ENCODE assay signal across 17 cellular contexts in the genomic region with DNA sequence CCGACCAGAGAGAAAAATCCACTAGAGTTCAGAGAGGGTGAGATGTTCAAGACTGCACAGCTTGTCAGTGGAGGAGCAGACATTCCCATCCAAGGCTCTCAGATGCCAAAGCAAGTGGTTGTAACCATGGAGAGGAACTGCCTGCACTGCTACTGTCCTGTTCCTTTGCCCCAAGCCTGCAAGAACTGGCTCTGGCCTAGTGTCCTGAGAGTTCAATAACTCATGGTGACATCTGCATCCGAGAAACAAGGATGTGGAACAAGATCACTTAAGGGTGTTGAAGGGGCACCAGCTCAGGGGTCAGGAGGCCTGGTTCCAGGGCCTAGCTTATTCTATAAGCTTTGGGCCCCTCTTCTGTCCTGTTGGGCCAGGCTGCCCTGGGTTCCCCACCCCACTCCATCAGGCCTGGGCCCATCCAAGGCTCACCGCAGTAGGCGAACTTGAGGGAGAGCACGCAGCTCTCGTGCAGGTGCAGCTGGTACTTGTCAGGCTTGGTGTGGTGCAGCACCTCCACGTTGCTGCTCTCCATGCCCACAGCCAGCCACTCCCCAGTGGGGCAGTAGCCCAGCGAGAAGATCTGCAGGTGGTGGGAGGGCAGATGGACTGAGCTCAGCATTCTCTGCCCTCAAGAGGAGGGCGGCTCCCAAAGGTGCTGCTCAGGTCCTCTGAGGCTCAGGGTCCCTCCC. TPM values are rescaled to one million over a fixed set of nuclear protein-coding genes. Genes with fewer than 3 reads are reported as not detected.
A peak's percentile ranks its signal among the peaks of the same experiment; 100 is the strongest.
DNase-seq lines count a peak whose midpoint lies in the region; ATAC-seq and TF ChIP-seq lines count a peak whose summit lies in the region.
"Had no signal": no experiment of that assay in that cellular context is flagged by ENCODE, and none has a peak within 500 bp of the region (broad histone marks: within the 10 kb centered on the region; RNA-seq: fewer than 3 reads in every experiment).

No MANE protein-coding gene starts in this region.

- H3K27ac ChIP-seq in HEK293 (ENCODE audit: extremely low read depth, low read depth, low read length) (no peak overlapping the region), spleen (peak overlapping the region in 1 of 8 donors; percentile 22)
- H3K27ac ChIP-seq in naive thymus-derived CD4-positive, alpha-beta T cell (ENCODE audit: low read depth, low read length) = no peak overlapping the region
- H3K27ac ChIP-seq: 22Rv1, SJCRH30 had no signal

- TF ChIP-seq CTCF in HEK293 (tag by site-specific recombination; IDR thresholded peaks at IDR 0.05) = no peak
- no peak for TF ChIP-seq CTCF in spleen (IDR thresholded peaks at IDR 0.05 in 8 of 11, conservative IDR thresholded peaks at IDR 0.05 in 3 of 11)

- intact Hi-C loops in spleen (cut with DNase I; ENCODE audit: low total_unique reads) = no loop called here
- intact Hi-C loops in naive thymus-derived CD4-positive, alpha-beta T cell (cut with micrococcal nuclease) = no loop called here

- no peak for TF ChIP-seq POLR2A in spleen (IDR thresholded peaks at IDR 0.05)

- CTCF ChIA-PET in HEK293 (lab: Yijun Ruan, JAX) = interaction anchor here (0.7 to 1.3 kb wide), 2 partner anchors 16 to 436 kb away, joined by 3 read pairs; no protein-coding TSS in a partner anchor
- CTCF ChIA-PET in naive thymus-derived CD4-positive, alpha-beta T cell (lab: Charles Lee) = no interaction called here

- peaks cover 0 to 4% (median 0%) of the 10 kb centered on the region in 7 donors for H3K4me1 Mint-ChIP-seq in naive thymus-derived CD4-positive, alpha-beta T cell

- H3K4me3 ChIP-seq in HEK293 (ENCODE audit: low read depth, low read length) = no peak overlapping the region
- H3K4me3 ChIP-seq in spleen = no peak overlapping the region
- no peak overlapping the region for H3K4me3 ChIP-seq in naive thymus-derived CD4-positive, alpha-beta T cell (ENCODE audit: low read length)
- H3K4me3 ChIP-seq: SJCRH30 had no signal

- ATAC-seq in activated CD4-positive, CD25-positive, alpha-beta regulatory T cell treated with anti-CD3 and anti-CD28 coated beads, Interleukin-2, amount 50 U/mL, for 24 hours = no peak
- no peak for ATAC-seq in HG03460 (IDR thresholded peaks at IDR 0.05; ENCODE audit: unreplicated experiment)
- ATAC-seq in naive thymus-derived CD4-positive, alpha-beta T cell = no peak

- no peaks in the 10 kb centered on the region for H3K27me3 Mint-ChIP-seq in naive thymus-derived CD4-positive, alpha-beta T cell

- no peaks in the 10 kb centered on the region for H3K9me3 Mint-ChIP-seq in naive thymus-derived CD4-positive, alpha-beta T cell

- no peaks in the 10 kb centered on the region for H3K9me3 ChIP-seq in HEK293 (ENCODE audit: control insufficient read depth, insufficient read depth, low read depth, low read length)
- no peaks in the 10 kb centered on the region for H3K9me3 ChIP-seq in spleen
- no peaks in the 10 kb centered on the region for H3K9me3 ChIP-seq in naive thymus-derived CD4-positive, alpha-beta T cell (ENCODE audit: control insufficient read depth in 2 of 3, low read length in 3 of 3)
- H3K9me3 ChIP-seq: SJCRH30 had no signal

- POLR2A ChIA-PET in HEK293 (lab: Yijun Ruan, JAX) = no interaction called here
- POLR2A ChIA-PET in naive thymus-derived CD4-positive, alpha-beta T cell (lab: Charles Lee) = interaction anchor here (0.6 kb wide), 1 partner anchor 299 kb away, joined by 3 read pairs; no protein-coding TSS in a partner anchor

- no peak overlapping the region for H3K4me3 Mint-ChIP-seq in naive thymus-derived CD4-positive, alpha-beta T cell

- peak; percentile 21 for DNase-seq in activated CD4-positive, CD25-positive, alpha-beta regulatory T cell treated with anti-CD3 and anti-CD28 coated beads, Interleukin-2, amount 50 U/mL, for 72 hours
- DNase-seq in medulla oblongata (ENCODE audit: extremely low spot score) (peak; percentile 29), spleen (peak; percentile 49), KG1 (lab: John Stamatoyannopoulos, UW) (no peak)
- DNase-seq in naive thymus-derived CD4-positive, alpha-beta T cell = no peak
- DNase-seq: C1 segment of cervical spinal cord, IMR-90, MV-4-11, NCI-H1417 treated with DMSO at 0.1 percent for 48 hours, NCI-H2029, NCI-H2171 treated with DMSO at 0.1 percent for 48 hours, NCI-H524, SJCRH30 had no signal

- peak overlapping the region in 2 of 9 donors; percentile 19 to 46 for H3K27ac Mint-ChIP-seq in naive thymus-derived CD4-positive, alpha-beta T cell

- 91 to 94% (median 93%) methylated on average over 9 of the region's 9 CpGs for WGBS in spleen, 5 donors

- peaks cover 66 to 91% of the 10 kb centered on the region in 2 experiments for H3K36me3 ChIP-seq in HEK293 (ENCODE audit: control insufficient read depth in 2 of 2, insufficient read depth in 1 of 2, low read length in 2 of 2)
- peaks cover 10 to 100% (median 92%) of the 10 kb centered on the region in 6 donors for H3K36me3 ChIP-seq in spleen
- peaks cover 12 to 91% (median 21%) of the 10 kb centered on the region in 3 experiments for H3K36me3 ChIP-seq in naive thymus-derived CD4-positive, alpha-beta T cell (ENCODE audit: control insufficient read depth in 2 of 3, insufficient read depth in 3 of 3, low read length in 3 of 3)

- H3K27me3 ChIP-seq in spleen (replicated peaks in 1 of 7) = no peaks in the 10 kb centered on the region
- no peaks in the 10 kb centered on the region for H3K27me3 ChIP-seq in naive thymus-derived CD4-positive, alpha-beta T cell (ENCODE audit: control insufficient read depth in 2 of 2, insufficient read depth in 2 of 2, low read length in 2 of 2)
- H3K27me3 ChIP-seq: SJCRH30 had no signal

- H3K4me1 ChIP-seq in HEK293 (ENCODE audit: control insufficient read depth, insufficient read depth, low read length) (no peaks in the 10 kb centered on the region), spleen (peaks cover 0 to 22% (median 6%) of the 10 kb centered on the region in 6 donors)
- no peaks in the 10 kb centered on the region for H3K4me1 ChIP-seq in naive thymus-derived CD4-positive, alpha-beta T cell (ENCODE audit: control insufficient read depth in 2 of 2, insufficient read depth in 2 of 2, low read length in 2 of 2)
- H3K4me1 ChIP-seq: SJCRH30 had no signal

- H3K36me3 Mint-ChIP-seq in naive thymus-derived CD4-positive, alpha-beta T cell = peaks cover 18 to 54% (median 23%) of the 10 kb centered on the region in 5 donors

TF ChIP-seq in HEK293, 187 proteins besides CTCF, POLR2A, EP300 and RAD21:
- TF ChIP-seq ZNF768 (tag by site-specific recombination; IDR thresholded peaks at IDR 0.05) = 0 out of 2 replicates have a peak, but pooled peaks have one; percentile 29
- TF ChIP-seq ZNF623 (tag by site-specific recombination; IDR thresholded peaks at IDR 0.05) = no peak
- no peak for TF ChIP-seq ZNF416 (tag by site-specific recombination; IDR thresholded peaks at IDR 0.05)
- TF ChIP-seq ZNF843 (tag by site-specific recombination; IDR thresholded peaks at IDR 0.05) = no peak
- 0 out of 2 replicates have a peak, but pooled peaks have one; percentile 55 for TF ChIP-seq ZNF600 (tag by site-specific recombination; IDR thresholded peaks at IDR 0.05)
- TF ChIP-seq HOXD13 (CRISPR knock-in tag; IDR thresholded peaks at IDR 0.05; ENCODE audit: borderline replicate concordance) = no peak

RNA-seq across cellular contexts. Expression of gene TLE3, which starts 45.6 kb away (rescaled TPM):
- 100 to 1,000 TPM in 5 of 7 donors, 10 to 100 TPM in 2; 81.7 to 141 (median 121) TPM for total RNA-seq in spleen
- polyA plus RNA-seq in spleen = 10 to 100 TPM; 23.7 to 41.0 (median 29.2) TPM
- total RNA-seq in naive thymus-derived CD4-positive, alpha-beta T cell = 100 to 1,000 TPM in 4 of 5 experiments, 10 to 100 TPM in 1; 84.5 to 183 (median 120) TPM
- polyA plus RNA-seq in naive thymus-derived CD4-positive, alpha-beta T cell = 10 to 100 TPM; 15.2 to 41.4 TPM

Comparison
In these comparisons a context has a peak if more than half of its experiments do, and no peak if none do; other contexts are left out.
1. DNase-seq: peak in activated CD4-positive, CD25-positive, alpha-beta regulatory T cell treated with anti-CD3 and anti-CD28 coated beads, Interleukin-2, amount 50 U/mL, for 72 hours (single experiment), medulla oblongata (single experiment) and spleen (single experiment); none in KG1 (single experiment) and naive thymus-derived CD4-positive, alpha-beta T cell (0 of 9).